In genomic region chr6:147202516-147203310, GRCh38 we compare ENCODE assay signal across 8 cellular contexts. TPM values are rescaled to one million over a fixed set of nuclear protein-coding genes. Genes with fewer than 3 reads are reported as not detected.
DNase-seq lines count a peak whose midpoint lies in the region; ATAC-seq and TF ChIP-seq lines count a peak whose summit lies in the region.

No MANE protein-coding gene starts in this region.

- H3K9me2 ChIP-seq in hepatocyte (replicated peaks; ENCODE audit: insufficient read depth), result no peaks in the 10 kb centered on the region

- peaks cover 18% of the 10 kb centered on the region for H3K4me1 ChIP-seq in hepatocyte (ENCODE audit: insufficient read depth)

- peak overlapping the region; percentile 98 for H2AFZ ChIP-seq in hepatocyte

- H3K36me3 ChIP-seq in hepatocyte (replicated peaks; ENCODE audit: insufficient read depth, low read depth), result no peaks in the 10 kb centered on the region

- peak; percentile 73 for TF ChIP-seq POLR2A in GM18505 (IDR thresholded peaks at IDR 0.05; ENCODE audit: borderline replicate concordance, extremely low read depth, insufficient read depth, insufficient read length)

- in situ Hi-C loops in astrocyte of the cerebellum (cut with HindIII; ENCODE audit: low sequenced_read_pairs), result no loop called here

- H3K9me3 ChIP-seq in hepatocyte (ENCODE audit: low read depth), result no peaks in the 10 kb centered on the region

- peak overlapping the region; percentile 98 for H3K27ac ChIP-seq in hepatocyte

- peak overlapping the region; percentile 88 for H3K4me3 ChIP-seq in astrocyte of the cerebellum (ENCODE audit: low read depth, low read length)
- H3K4me3 ChIP-seq in hepatocyte, result peak overlapping the region; percentile 48

- H4K20me1 ChIP-seq in hepatocyte (ENCODE audit: insufficient read depth, poor library complexity, severe bottlenecking), result peaks cover 7% of the 10 kb centered on the region

- DNase-seq in NCI-H187 treated with DMSO at 0.1 percent for 48 hours (lab: John Stamatoyannopoulos, UW) (peak; percentile 94), T-helper 9 cell (peak; percentile 63), astrocyte of the cerebellum (ENCODE audit: low read depth) (peak; percentile 94), hepatocyte (ENCODE audit: low spot score) (peak; percentile 94), renal cortical epithelial cell (ENCODE audit: low read depth) (peak; percentile 98), GOT3 (lab: John Stamatoyannopoulos, UW) (no peak)

- TF ChIP-seq CTCF in astrocyte of the cerebellum (IDR thresholded peaks at IDR 0.05; ENCODE audit: low read depth, low read length, missing control alignments), result no peak
- TF ChIP-seq CTCF in hepatocyte (IDR thresholded peaks at IDR 0.05; ENCODE audit: poor library complexity), result no peak

- H3K4me2 ChIP-seq in hepatocyte, result peak overlapping the region; percentile 97

- H3K79me2 ChIP-seq in hepatocyte, result peaks cover 35% of the 10 kb centered on the region

- under 1% methylated on average over 39 of the region's 40 CpGs for WGBS in hepatocyte (ENCODE audit: low lambda C conversion rate, missing lambda C conversion rate)

- peak; percentile 73 for ATAC-seq in GM18505 (IDR thresholded peaks at IDR 0.05; ENCODE audit: unreplicated experiment)
- peak; percentile 87 for ATAC-seq in HG02970 (IDR thresholded peaks at IDR 0.05; ENCODE audit: low FRiP score, unreplicated experiment)

- no peaks in the 10 kb centered on the region for H3K27me3 ChIP-seq in hepatocyte

RNA-seq across cellular contexts. Expression of gene STXBP5, which starts 1.5 kb away (rescaled TPM):
- total RNA-seq in hepatocyte, result 28.2 and 30.3 TPM in 2 replicates
- polyA plus RNA-seq in hepatocyte, result 10.3 and 11.1 TPM in 2 replicates
- 23.3 and 28.1 TPM in 2 replicates for total RNA-seq in renal cortical epithelial cell
